ENCODE assay signal across 10 cellular contexts in genomic region chr4:7804759-7805385, GRCh38.
DNase-seq lines count a peak whose midpoint lies in the region; ATAC-seq and TF ChIP-seq lines count a peak whose summit lies in the region.
"Had no signal": no experiment of that assay in that cellular context is flagged by ENCODE, and none has a peak within 500 bp of the region (broad histone marks: within the 10 kb centered on the region; RNA-seq: fewer than 3 reads in every experiment).

No MANE protein-coding gene starts in this region.

- 89% methylated on average over 15 of the region's 15 CpGs for WGBS in HUES64

- DNase-seq in brain microvascular endothelial cell (no peak), mesenteric fat pad (ENCODE audit: low spot score) (peak; percentile 9), occipital lobe (lab: John Stamatoyannopoulos, UW) (no peak), CD14-positive monocyte (ENCODE audit: low spot score) (no peak)

- H3K27ac Mint-ChIP-seq in CD14-positive monocyte = no peak overlapping the region

- ATAC-seq in GM19023 (IDR thresholded peaks at IDR 0.05; ENCODE audit: unreplicated experiment) = no peak

- H3K9ac ChIP-seq in HUES64 (ENCODE audit: low read depth, low read length) (no peak overlapping the region), subcutaneous abdominal adipose tissue (ENCODE audit: low read length in 5 of 5) (no peak overlapping the region)
- H3K9ac ChIP-seq: BLaER1 treated with 17β-estradiol and CSF1 and Interleukin-3, amounts not matched to agents 10 nM and 100 nM had no signal

- H3K36me3 Mint-ChIP-seq in CD14-positive monocyte = peaks cover 0 to 13% of the 10 kb centered on the region in 2 donors

- H3K9me3 Mint-ChIP-seq in CD14-positive monocyte = no peaks in the 10 kb centered on the region
- H3K9me3 Mint-ChIP-seq: naive thymus-derived CD4-positive, alpha-beta T cell had no signal

- H3K9me3 ChIP-seq in HUES64 (ENCODE audit: insufficient read depth, low read depth, low read length) = no peaks in the 10 kb centered on the region
- H3K9me3 ChIP-seq in subcutaneous abdominal adipose tissue (ENCODE audit: control insufficient read depth in 5 of 5, low read length in 5 of 5) = no peaks in the 10 kb centered on the region
- H3K9me3 ChIP-seq: BLaER1 treated with 17β-estradiol and CSF1 and Interleukin-3, amounts not matched to agents 10 nM and 100 nM had no signal

- H3K4me1 Mint-ChIP-seq in CD14-positive monocyte = peaks cover 8% of the 10 kb centered on the region

- TF ChIP-seq CTCF in brain microvascular endothelial cell (IDR thresholded peaks at IDR 0.05; ENCODE audit: low read depth, low read length, missing control alignments) = no peak
- TF ChIP-seq CTCF in CD14-positive monocyte (IDR thresholded peaks at IDR 0.05) = no peak

- H3K4me3 Mint-ChIP-seq in CD14-positive monocyte = no peak overlapping the region
- H3K4me3 Mint-ChIP-seq: naive thymus-derived CD4-positive, alpha-beta T cell had no signal

- H3K4me3 ChIP-seq in HUES64 (ENCODE audit: low read length) (no peak overlapping the region), brain microvascular endothelial cell (ENCODE audit: low read depth, low read length) (no peak overlapping the region), subcutaneous abdominal adipose tissue (ENCODE audit: low read depth in 1 of 5, low read length in 5 of 5) (no peak overlapping the region)
- H3K4me3 ChIP-seq: BLaER1 treated with 17β-estradiol and CSF1 and Interleukin-3, amounts not matched to agents 10 nM and 100 nM; smooth muscle cell had no signal

- H3K27me3 ChIP-seq in HUES64 (ENCODE audit: insufficient read depth, low read length) (no peaks in the 10 kb centered on the region), brain microvascular endothelial cell (replicated peaks) (no peaks in the 10 kb centered on the region), subcutaneous abdominal adipose tissue (ENCODE audit: control insufficient read depth in 5 of 5, insufficient read depth in 4 of 5, low read length in 5 of 5) (no peaks in the 10 kb centered on the region)
- H3K27me3 ChIP-seq: BLaER1 treated with 17β-estradiol and CSF1 and Interleukin-3, amounts not matched to agents 10 nM and 100 nM had no signal

- in situ Hi-C loops in brain microvascular endothelial cell (cut with HindIII; ENCODE audit: low pct_ligation_motif_present, low sequenced_read_pairs) = no loop called here

- H3K27me3 Mint-ChIP-seq in CD14-positive monocyte (ENCODE audit: low read depth in 3 of 3) = peaks cover 4 to 12% (median 7%) of the 10 kb centered on the region in 3 donors
- H3K27me3 Mint-ChIP-seq: naive thymus-derived CD4-positive, alpha-beta T cell had no signal

- H3K36me3 ChIP-seq in HUES64 (ENCODE audit: insufficient read depth, low read length) (peaks cover 19% of the 10 kb centered on the region), brain microvascular endothelial cell (replicated peaks) (peaks cover 54% of the 10 kb centered on the region), subcutaneous abdominal adipose tissue (ENCODE audit: control insufficient read depth in 5 of 5, insufficient read depth in 5 of 5, low read length in 5 of 5) (peaks cover 3 to 13% (median 12%) of the 10 kb centered on the region in 5 donors)

- intact Hi-C loops in CD14-positive monocyte (cut with micrococcal nuclease) = loop anchor here in 1 of 2 donors (5.0 kb wide), 1 partner anchor 613 kb away; the partner anchor contains the start of gene SORCS2

- H3K27ac ChIP-seq in HUES64 (ENCODE audit: low read depth, low read length) (peak overlapping the region; percentile 17; the same call in 1 of the 2 replicates), brain microvascular endothelial cell (peak overlapping the region; percentile 78), subcutaneous abdominal adipose tissue (ENCODE audit: low read depth, low read length) (peak overlapping the region; percentile 50)
- H3K27ac ChIP-seq: BLaER1 treated with 17β-estradiol and CSF1 and Interleukin-3, amounts not matched to agents 10 nM and 100 nM had no signal

- H3K4me1 ChIP-seq in HUES64 (ENCODE audit: insufficient read depth, low read length) = peaks cover 31% of the 10 kb centered on the region
- H3K4me1 ChIP-seq in subcutaneous abdominal adipose tissue (ENCODE audit: control insufficient read depth in 5 of 5, insufficient read depth in 5 of 5, low read length in 5 of 5) = peaks cover 23 to 54% (median 50%) of the 10 kb centered on the region in 5 donors

Comparison
In these comparisons a context has a peak if more than half of its experiments do, and no peak if none do; other contexts are left out.
1. H3K27ac ChIP-seq: peak in every context shown above with its lines; median percentile 78 in brain microvascular endothelial cell; 50 in subcutaneous abdominal adipose tissue; 17 in HUES64.